In the genomic region with DNA sequence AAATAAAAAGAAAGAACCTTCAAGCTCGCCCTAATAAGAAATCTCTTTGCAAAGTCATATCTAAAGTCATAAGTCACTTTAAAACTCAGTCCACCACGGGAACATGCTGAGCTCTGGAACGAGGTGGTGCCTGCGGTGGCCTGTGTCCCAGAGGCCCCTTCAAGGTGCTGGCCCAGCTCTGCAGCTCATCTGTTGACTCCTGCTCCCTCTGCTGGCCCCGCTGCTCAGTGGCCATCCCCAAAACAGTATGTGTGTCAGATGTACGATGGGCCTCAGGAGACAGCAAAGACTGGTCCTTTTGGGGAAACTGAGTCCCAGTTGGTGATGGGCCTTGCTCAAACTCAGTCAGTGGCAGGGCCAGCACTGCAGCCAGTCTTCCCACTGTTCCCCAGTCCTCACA, we compare ENCODE assay signal across 9 cellular contexts. TPM values are rescaled to one million over a fixed set of nuclear protein-coding genes. Genes with fewer than 3 reads are reported as not detected.
DNase-seq lines count a peak whose midpoint lies in the region; ATAC-seq and TF ChIP-seq lines count a peak whose summit lies in the region.
"Had no signal": no experiment of that assay in that cellular context is flagged by ENCODE, and none has a peak within 500 bp of the region (broad histone marks: within the 10 kb centered on the region; RNA-seq: fewer than 3 reads in every experiment).

No MANE protein-coding gene starts in this region.

- H3K27me3 ChIP-seq in SJCRH30 (peaks cover 3% of the 10 kb centered on the region; the same call in 1 of the 2 replicates), cardiac muscle cell (no peaks in the 10 kb centered on the region)
- H3K27me3 ChIP-seq: pancreas had no signal

- H3K36me3 Mint-ChIP-seq in activated T-helper 1 cell treated with anti-CD3 and anti-CD28 coated beads, Interleukin-12 subunit alpha, Interleukin-12 subunit beta, Interleukin-2, Interleukin-4 antibody, amounts not matched to agents 30 ng/mL and 10 ng/mL and 1 ng/mL, durations not matched to agents 14 hours and 24 hours and 36 hours (ENCODE audit: low read depth), result no peaks in the 10 kb centered on the region

- no peak overlapping the region for H3K4me3 Mint-ChIP-seq in activated T-helper 1 cell treated with anti-CD3 and anti-CD28 coated beads, Interleukin-12 subunit alpha, Interleukin-12 subunit beta, Interleukin-2, Interleukin-4 antibody, amounts not matched to agents 30 ng/mL and 10 ng/mL and 1 ng/mL, durations not matched to agents 14 hours and 24 hours and 36 hours

- H3K9me3 Mint-ChIP-seq in activated T-helper 1 cell treated with anti-CD3 and anti-CD28 coated beads, Interleukin-12 subunit alpha, Interleukin-12 subunit beta, Interleukin-2, Interleukin-4 antibody, amounts not matched to agents 30 ng/mL and 10 ng/mL and 1 ng/mL, durations not matched to agents 14 hours and 24 hours and 36 hours, result no peaks in the 10 kb centered on the region

- H3K27ac Mint-ChIP-seq in activated T-helper 1 cell treated with anti-CD3 and anti-CD28 coated beads, Interleukin-12 subunit alpha, Interleukin-12 subunit beta, Interleukin-2, Interleukin-4 antibody, amounts not matched to agents 30 ng/mL and 10 ng/mL and 1 ng/mL, durations not matched to agents 14 hours and 24 hours and 36 hours, result no peak overlapping the region

- H3K4me1 ChIP-seq in SJCRH30, result no peaks in the 10 kb centered on the region
- H3K4me1 ChIP-seq in cardiac muscle cell (ENCODE audit: low read depth), result no peaks in the 10 kb centered on the region
- H3K4me1 ChIP-seq: pancreas had no signal

- H3K9me3 ChIP-seq in SJCRH30 (replicated peaks) (no peaks in the 10 kb centered on the region), cardiac muscle cell (ENCODE audit: low read depth) (no peaks in the 10 kb centered on the region)
- H3K9me3 ChIP-seq: pancreas had no signal

- H3K27ac ChIP-seq in 22Rv1 (no peak overlapping the region), SJCRH30 (no peak overlapping the region), cardiac muscle cell (no peak overlapping the region)
- H3K27ac ChIP-seq: pancreas had no signal

- no peaks in the 10 kb centered on the region for H3K4me1 Mint-ChIP-seq in activated T-helper 1 cell treated with anti-CD3 and anti-CD28 coated beads, Interleukin-12 subunit alpha, Interleukin-12 subunit beta, Interleukin-2, Interleukin-4 antibody, amounts not matched to agents 30 ng/mL and 10 ng/mL and 1 ng/mL, durations not matched to agents 14 hours and 24 hours and 36 hours (ENCODE audit: low read depth)

- TF ChIP-seq CTCF in 22Rv1 (IDR thresholded peaks at IDR 0.05) (peak; percentile 57), cardiac muscle cell (IDR thresholded peaks at IDR 0.05; ENCODE audit: low read depth, low read length) (peak; percentile 80)

- H3K4me3 ChIP-seq in SJCRH30 (no peak overlapping the region), cardiac muscle cell (no peak overlapping the region)
- H3K4me3 ChIP-seq: pancreas had no signal

- DNase-seq in SJCRH30, result peak; percentile 29 to 63
- peak; percentile 53 to 65 for DNase-seq in cardiac muscle cell (ENCODE audit: low read depth in 1 of 2, low spot score in 1 of 2)
- DNase-seq in stimulated activated naive CD8-positive, alpha-beta T cell treated with anti-CD3 and anti-CD28 coated beads, Interleukin-15, Interleukin-2, amounts not matched to agents 100 U/mL and 50 U/mL, for 24 hours, result peak; percentile 16
- no peak for DNase-seq in activated T-helper 1 cell treated with anti-CD3 and anti-CD28 coated beads, Interleukin-12 subunit alpha, Interleukin-12 subunit beta, Interleukin-2, Interleukin-4 antibody, amounts not matched to agents 30 ng/mL and 10 ng/mL and 1 ng/mL, durations not matched to agents 14 hours and 24 hours and 36 hours (ENCODE audit: low spot score)
- DNase-seq in SKM-1 treated with dmso at 0.1 percent for 144 hours (lab: John Stamatoyannopoulos, UW; ENCODE audit: unreplicated experiment), result no peak
- DNase-seq: pancreas had no signal

- H3K36me3 ChIP-seq in SJCRH30 (no peaks in the 10 kb centered on the region), cardiac muscle cell (no peaks in the 10 kb centered on the region)
- H3K36me3 ChIP-seq: pancreas had no signal

- peaks cover 2% of the 10 kb centered on the region for H3K27me3 Mint-ChIP-seq in activated T-helper 1 cell treated with anti-CD3 and anti-CD28 coated beads, Interleukin-12 subunit alpha, Interleukin-12 subunit beta, Interleukin-2, Interleukin-4 antibody, amounts not matched to agents 30 ng/mL and 10 ng/mL and 1 ng/mL, durations not matched to agents 14 hours and 24 hours and 36 hours (ENCODE audit: insufficient read depth)

- ATAC-seq in GM18498 (IDR thresholded peaks at IDR 0.05; ENCODE audit: unreplicated experiment) (peak; percentile 53), HG02885 (IDR thresholded peaks at IDR 0.05; ENCODE audit: poor library complexity, unreplicated experiment) (no peak)
- ATAC-seq in stimulated activated naive CD8-positive, alpha-beta T cell treated with anti-CD3 and anti-CD28 coated beads, Interleukin-15, Interleukin-2, amounts not matched to agents 100 U/mL and 50 U/mL, for 24 hours, result no peak

- intact Hi-C loops in activated T-helper 1 cell treated with anti-CD3 and anti-CD28 coated beads, Interleukin-12 subunit alpha, Interleukin-12 subunit beta, Interleukin-2, Interleukin-4 antibody, amounts not matched to agents 30 ng/mL and 10 ng/mL and 1 ng/mL, durations not matched to agents 14 hours and 24 hours and 36 hours (cut with micrococcal nuclease), result no loop called here

RNA-seq across cellular contexts. Expression of a gene that starts 22.8 kb away (rescaled TPM):
- not detected in 2 replicates for total RNA-seq in SJCRH30 (2014; rRNA removed; shearing (Covaris generic))
- total RNA-seq in cardiac muscle cell, result not detected in 2 replicates
- not detected in 2 replicates for polyA plus RNA-seq in cardiac muscle cell
- not detected in 2 replicates for total RNA-seq in activated T-helper 1 cell treated with anti-CD3 and anti-CD28 coated beads, Interleukin-12 subunit alpha, Interleukin-12 subunit beta, Interleukin-2, Interleukin-4 antibody, amounts not matched to agents 30 ng/mL and 10 ng/mL and 1 ng/mL, durations not matched to agents 14 hours and 24 hours and 36 hours
- total RNA-seq: pancreas had no signal
- polyA plus RNA-seq: pancreas had no signal

Comparison
In these comparisons a context has a peak if more than half of its experiments do, and no peak if none do; other contexts are left out.
1. DNase-seq: peak in SJCRH30 (2 of 2), cardiac muscle cell (2 of 2) and stimulated activated naive CD8-positive, alpha-beta T cell treated with anti-CD3 and anti-CD28 coated beads, Interleukin-15, Interleukin-2, amounts not matched to agents 100 U/mL and 50 U/mL, for 24 hours (single experiment); none in activated T-helper 1 cell treated with anti-CD3 and anti-CD28 coated beads, Interleukin-12 subunit alpha, Interleukin-12 subunit beta, Interleukin-2, Interleukin-4 antibody, amounts not matched to agents 30 ng/mL and 10 ng/mL and 1 ng/mL, durations not matched to agents 14 hours and 24 hours and 36 hours (single experiment) and SKM-1 treated with dmso at 0.1 percent for 144 hours (single experiment).